ENCODE assay signal across 22 cellular contexts in the genomic region with DNA sequence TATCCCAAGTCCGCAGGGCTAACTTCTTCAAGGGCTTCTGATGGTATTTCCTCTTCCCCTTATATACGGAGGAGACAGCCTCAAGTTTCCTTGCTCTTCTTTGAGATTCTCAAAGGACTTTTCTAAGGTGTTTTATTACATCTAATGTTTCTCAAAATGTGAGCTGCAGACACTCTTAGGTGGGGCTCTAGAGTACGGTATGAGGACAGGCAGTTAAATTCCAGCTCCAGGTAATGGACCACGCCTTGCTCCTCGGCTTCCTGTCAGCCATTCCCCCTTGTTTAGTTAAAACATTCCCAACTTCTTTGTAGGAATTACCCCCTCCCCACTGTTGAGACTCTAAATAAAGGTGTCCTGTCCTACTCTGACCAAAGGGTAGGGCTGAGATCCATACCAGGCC.
DNase-seq lines count a peak whose midpoint lies in the region; ATAC-seq and TF ChIP-seq lines count a peak whose summit lies in the region.
"Had no signal": no experiment of that assay in that cellular context is flagged by ENCODE, and none has a peak within 500 bp of the region (broad histone marks: within the 10 kb centered on the region; RNA-seq: fewer than 3 reads in every experiment).

No MANE protein-coding gene starts in this region.

- no peaks in the 10 kb centered on the region for H3K9me2 ChIP-seq in HCT116 (ENCODE audit: insufficient read depth)

- no peaks in the 10 kb centered on the region for H4K20me1 ChIP-seq in HCT116 (ENCODE audit: insufficient read depth)
- H4K20me1 ChIP-seq: BLaER1 treated with 17β-estradiol and CSF1 and Interleukin-3, amounts not matched to agents 10 nM and 100 nM had no signal

- H3K4me2 ChIP-seq in HCT116 (ENCODE audit: low read length): peak overlapping the region; percentile 29; the same call in 1 of the 2 replicates
- H3K4me2 ChIP-seq: A549; BLaER1 treated with 17β-estradiol and CSF1 and Interleukin-3, amounts not matched to agents 10 nM and 100 nM had no signal

- H3K4me1 ChIP-seq in HCT116 (ENCODE audit: control insufficient read depth in 1 of 2, insufficient read depth in 2 of 2, low read length in 2 of 2) (peaks cover 70 to 88% of the 10 kb centered on the region in 2 experiments), mucosa of descending colon (ENCODE audit: low read depth) (no peaks in the 10 kb centered on the region)
- H3K4me1 ChIP-seq: A549, BE2C had no signal

- no peak for TF ChIP-seq POLR2A in HCT116 (IDR thresholded peaks at IDR 0.05; ENCODE audit: borderline replicate concordance, extremely low read depth, insufficient read depth, insufficient read length)

- no peak for DNase-seq in HCT116 (ENCODE audit: low read depth, low spot score)
- DNase-seq in LoVo (ENCODE audit: low spot score): peak; percentile 66
- peak in 1 of 2 donors; percentile 15 for DNase-seq in left colon
- DNase-seq in mucosa of descending colon: no peak
- DNase-seq in NCI-H128 (lab: John Stamatoyannopoulos, UW; ENCODE audit: unreplicated experiment): no peak
- DNase-seq in stimulated activated naive CD4-positive, alpha-beta T cell treated with Interleukin-2 at 50 U/mL for 16 hours (lab: John Stamatoyannopoulos, UW): no peak
- DNase-seq: 8988T; ACHN; AML-193; BE2C; CD4-positive, alpha-beta T cell; CD8-positive, alpha-beta memory T cell; DMS 273 treated with DMSO at 0.1 percent for 48 hours; DMS79; EL; GDM1; GOT3 had no signal

- H3K9me3 ChIP-seq in HCT116 (ENCODE audit: control insufficient read depth in 1 of 2, insufficient read depth in 1 of 2, low read depth in 1 of 2, low read length in 2 of 2) (no peaks in the 10 kb centered on the region), mucosa of descending colon (no peaks in the 10 kb centered on the region)
- H3K9me3 ChIP-seq: A549; BE2C; BLaER1 treated with 17β-estradiol and CSF1 and Interleukin-3, amounts not matched to agents 10 nM and 100 nM; HAP-1 had no signal

- H3K9ac ChIP-seq in HCT116 (ENCODE audit: low read length): peak overlapping the region; percentile 45
- H3K9ac ChIP-seq: BLaER1 treated with 17β-estradiol and CSF1 and Interleukin-3, amounts not matched to agents 10 nM and 100 nM had no signal

- no TSS peak for BruUV-seq in HCT116 (replicated peaks; lab: Mats Ljungman, UMichigan)

- POLR2A ChIA-PET in HCT116 (lab: Charles Lee): interaction anchor here (0.9 to 2.3 kb wide), 2 partner anchors 15 to 17 kb away, joined by 3 to 8 read pairs; no protein-coding TSS in a partner anchor

- peak overlapping the region; percentile 98 for H3K27ac ChIP-seq in HCT116 (ENCODE audit: low read depth, low read length)
- H3K27ac ChIP-seq: BLaER1 treated with 17β-estradiol and CSF1 and Interleukin-3, amounts not matched to agents 10 nM and 100 nM had no signal

- H3K27me3 ChIP-seq in HCT116 (ENCODE audit: insufficient read depth, low read length): no peaks in the 10 kb centered on the region
- H3K27me3 ChIP-seq: BE2C had no signal

- TF ChIP-seq CTCF in HCT116 (IDR thresholded peaks at IDR 0.05 in 2 of 3, conservative IDR thresholded peaks at IDR 0.05 in 1 of 3; ENCODE audit: borderline replicate concordance in 1 of 3, insufficient read depth in 1 of 3, low read depth in 2 of 3, low read length in 2 of 3): no peak
- TF ChIP-seq CTCF in mucosa of descending colon (IDR thresholded peaks at IDR 0.05): no peak

- CTCF ChIA-PET in HCT116 (lab: Charles Lee): no interaction called here

- intact Hi-C loops in HCT116 (cut with micrococcal nuclease) (no loop called here), left colon (cut with DNase I, micrococcal nuclease) (no loop called here), mucosa of descending colon (cut with DNase I, micrococcal nuclease) (no loop called here)

- no peak overlapping the region for H3K4me3 ChIP-seq in HCT116 (replicated peaks in 1 of 2; ENCODE audit: low read depth in 1 of 2, low read length in 2 of 2)
- no peak overlapping the region for H3K4me3 ChIP-seq in mucosa of descending colon
- H3K4me3 ChIP-seq: A549; BLaER1 treated with 17β-estradiol and CSF1 and Interleukin-3, amounts not matched to agents 10 nM and 100 nM; GM12878; HAP-1 had no signal

- 0 out of 2 replicates have a peak, but pooled peaks cover 4% of the 10 kb centered on the region for H3K79me2 ChIP-seq in HCT116 (ENCODE audit: insufficient read depth, low read length)

- peaks cover 0 to 12% of the 10 kb centered on the region in 2 experiments; a peak in 1 of 4 replicates for H3K36me3 ChIP-seq in HCT116 (ENCODE audit: control insufficient read depth in 1 of 2, insufficient read depth in 2 of 2, low read length in 2 of 2)
- H3K36me3 ChIP-seq in mucosa of descending colon (ENCODE audit: low read depth): no peaks in the 10 kb centered on the region
- H3K36me3 ChIP-seq: BE2C; BLaER1 treated with 17β-estradiol and CSF1 and Interleukin-3, amounts not matched to agents 10 nM and 100 nM; HAP-1 had no signal

- H2AFZ ChIP-seq in HCT116 (ENCODE audit: low read depth, low read length, poor library complexity, severe bottlenecking): no peak overlapping the region

- peak; percentile 43 for ATAC-seq in HCT116
- peak; percentile 56 for ATAC-seq in left colon
- ATAC-seq in mucosa of descending colon: peak; percentile 72
- no peak for ATAC-seq in GM18520 (IDR thresholded peaks at IDR 0.05; ENCODE audit: unreplicated experiment)
- ATAC-seq: A549, GM12878 had no signal

- TF ChIP-seq RAD21 in HCT116 (IDR thresholded peaks at IDR 0.05; ENCODE audit: low read depth): no peak

- RAD21 ChIA-PET in HCT116 (lab: Charles Lee; ENCODE audit: low non-redundant PET in 1 of 2, low total read pairs in 2 of 2, uncharacterized antibody in 2 of 2, unreplicated experiment in 2 of 2): interaction anchor here in 1 of 2 experiments (0.7 kb wide), 1 partner anchor 9 kb away, joined by 3 read pairs; no protein-coding TSS in a partner anchor

TF ChIP-seq in HCT116, 20 proteins besides CTCF, POLR2A, EP300 and RAD21:
- peak; percentile 13 for TF ChIP-seq YY1 (IDR thresholded peaks at IDR 0.05; ENCODE audit: extremely low read depth, insufficient replicate concordance, low read depth, low read length)
- no peak for TF ChIP-seq EZH2phosphoT487 (IDR thresholded peaks at IDR 0.05; ENCODE audit: borderline replicate concordance)
- no peak for TF ChIP-seq SP1 (IDR thresholded peaks at IDR 0.05; ENCODE audit: low read depth)
